17 cellular contexts compared by ENCODE assay signal in the genomic region with DNA sequence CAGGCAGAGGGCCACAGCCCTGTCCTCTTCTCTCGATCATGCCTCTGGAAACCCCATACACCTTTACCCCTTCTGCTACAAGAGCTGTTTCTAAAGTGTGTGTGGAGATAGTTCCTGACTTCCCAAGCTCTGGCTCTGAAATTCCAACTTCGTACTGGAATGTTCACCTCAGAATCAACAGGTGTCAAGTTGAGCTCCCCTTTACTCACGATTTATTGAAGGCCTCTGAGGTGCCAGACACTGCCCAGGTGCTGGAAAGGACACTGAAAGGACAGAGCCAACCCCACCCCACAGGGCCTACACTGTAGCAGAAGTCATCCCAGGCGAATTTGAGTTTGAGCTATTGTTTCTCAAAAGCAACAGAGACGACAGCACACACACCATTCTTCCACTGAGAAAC.
DNase-seq lines count a peak whose midpoint lies in the region; ATAC-seq and TF ChIP-seq lines count a peak whose summit lies in the region.
"Had no signal": no experiment of that assay in that cellular context is flagged by ENCODE, and none has a peak within 500 bp of the region (broad histone marks: within the 10 kb centered on the region; RNA-seq: fewer than 3 reads in every experiment).

No MANE protein-coding gene starts in this region.

- CTCF ChIA-PET in CD8-positive, alpha-beta memory T cell (lab: Charles Lee) = no interaction called here

- 87 to 92% (median 92%) methylated on average over 5 of the region's 5 CpGs for WGBS in adrenal gland, 4 donors

- no peaks in the 10 kb centered on the region for H3K27me3 Mint-ChIP-seq in CD14-positive monocyte (ENCODE audit: low read depth in 3 of 3)
- H3K27me3 Mint-ChIP-seq in CD8-positive, alpha-beta memory T cell = no peaks in the 10 kb centered on the region
- H3K27me3 Mint-ChIP-seq in activated naive CD8-positive, alpha-beta T cell treated with anti-CD3 and anti-CD28 coated beads for 36 hours = no peaks in the 10 kb centered on the region
- no peaks in the 10 kb centered on the region for H3K27me3 Mint-ChIP-seq in natural killer cell (ENCODE audit: low read depth in 2 of 2)

- no peaks in the 10 kb centered on the region for H3K9me3 ChIP-seq in CD8-positive, alpha-beta memory T cell (ENCODE audit: low read length)
- H3K9me3 ChIP-seq in adrenal gland (replicated peaks in 1 of 3) = no peaks in the 10 kb centered on the region
- H3K9me3 ChIP-seq: gastroesophageal sphincter, left ventricle myocardium inferior had no signal

- no peak for ATAC-seq in natural killer cell
- ATAC-seq: esophagus mucosa, gastroesophageal sphincter had no signal

- DNase-seq in CD14-positive monocyte (ENCODE audit: low spot score) (no peak), natural killer cell (no peak), adrenal gland (no peak)
- DNase-seq in CD8-positive, alpha-beta memory T cell = no peak
- no peak for DNase-seq in activated naive CD8-positive, alpha-beta T cell treated with anti-CD3 and anti-CD28 coated beads for 36 hours
- DNase-seq in stimulated activated CD4-positive, alpha-beta T cell treated with anti-CD3 and anti-CD28 coated beads, Interleukin-4, amount 100 ng/mL, for 24 hours = no peak
- DNase-seq in activated effector memory CD4-positive, alpha-beta T cell treated with Interleukin-2 at 50 U/mL for 16 hours = no peak
- DNase-seq in stimulated activated CD4-positive, alpha-beta T cell treated with anti-CD3 and anti-CD28 coated beads, Interleukin-4, amount 100 ng/mL, for 1 hour = no peak
- DNase-seq: dorsolateral prefrontal cortex; left ventricle myocardium inferior; NCI-H510A treated with DMSO at 0.1 percent for 48 hours; stimulated activated CD4-positive, alpha-beta T cell treated with anti-CD3 and anti-CD28 coated beads, Interleukin-1b, Interleukin-23, amount 100 ng/mL, for 48 hours; SW 1271 had no signal

- H3K4me1 ChIP-seq in CD8-positive, alpha-beta memory T cell (ENCODE audit: insufficient read depth, low read length) = peaks cover 53% of the 10 kb centered on the region
- H3K4me1 ChIP-seq in adrenal gland (replicated peaks in 1 of 2) = peaks cover 9 to 16% of the 10 kb centered on the region in 2 donors

- H3K36me3 Mint-ChIP-seq in CD14-positive monocyte = peaks cover 48 to 63% of the 10 kb centered on the region in 2 donors
- peaks cover 0 to 76% (median 16%) of the 10 kb centered on the region in 3 donors for H3K36me3 Mint-ChIP-seq in CD8-positive, alpha-beta memory T cell
- peaks cover 49% of the 10 kb centered on the region for H3K36me3 Mint-ChIP-seq in activated naive CD8-positive, alpha-beta T cell treated with anti-CD3 and anti-CD28 coated beads for 36 hours
- H3K36me3 Mint-ChIP-seq in natural killer cell = peaks cover 9% of the 10 kb centered on the region

- H3K36me3 ChIP-seq in CD8-positive, alpha-beta memory T cell (ENCODE audit: insufficient read depth, low read length) = peaks cover 13% of the 10 kb centered on the region
- H3K36me3 ChIP-seq in adrenal gland (replicated peaks in 1 of 2) = no peaks in the 10 kb centered on the region
- H3K36me3 ChIP-seq: gastroesophageal sphincter, left ventricle myocardium inferior had no signal

- POLR2A ChIA-PET in CD8-positive, alpha-beta memory T cell (lab: Charles Lee) = interaction anchor here (0.6 kb wide), 1 partner anchor 19 kb away, joined by 3 read pairs; no protein-coding TSS in a partner anchor

- peak overlapping the region in 6 of 7 donors; percentile 1 to 78 (median 58) for H3K27ac Mint-ChIP-seq in CD14-positive monocyte
- H3K27ac Mint-ChIP-seq in CD8-positive, alpha-beta memory T cell = peak overlapping the region; percentile 77 to 97 (median 90)
- H3K27ac Mint-ChIP-seq in activated naive CD8-positive, alpha-beta T cell treated with anti-CD3 and anti-CD28 coated beads for 36 hours = peak overlapping the region; percentile 79
- peak overlapping the region; percentile 83 to 88 for H3K27ac Mint-ChIP-seq in natural killer cell

- no peak overlapping the region for H3K4me3 Mint-ChIP-seq in CD14-positive monocyte
- H3K4me3 Mint-ChIP-seq in CD8-positive, alpha-beta memory T cell = peak overlapping the region in 2 of 7 donors; percentile 13 to 25
- peak overlapping the region; percentile 39 for H3K4me3 Mint-ChIP-seq in activated naive CD8-positive, alpha-beta T cell treated with anti-CD3 and anti-CD28 coated beads for 36 hours
- H3K4me3 Mint-ChIP-seq in natural killer cell = no peak overlapping the region

- no peak overlapping the region for H3K4me3 ChIP-seq in CD8-positive, alpha-beta memory T cell (ENCODE audit: low read length)
- no peak overlapping the region for H3K4me3 ChIP-seq in adrenal gland
- H3K4me3 ChIP-seq: gastroesophageal sphincter, left ventricle myocardium inferior had no signal

- H3K4me1 Mint-ChIP-seq in CD14-positive monocyte = peaks cover 45% of the 10 kb centered on the region
- peaks cover 67 to 93% (median 91%) of the 10 kb centered on the region in 3 donors for H3K4me1 Mint-ChIP-seq in CD8-positive, alpha-beta memory T cell
- H3K4me1 Mint-ChIP-seq in activated naive CD8-positive, alpha-beta T cell treated with anti-CD3 and anti-CD28 coated beads for 36 hours = peaks cover 68% of the 10 kb centered on the region
- peaks cover 77 to 89% of the 10 kb centered on the region in 2 donors for H3K4me1 Mint-ChIP-seq in natural killer cell

- no peak for TF ChIP-seq POLR2A in adrenal gland (IDR thresholded peaks at IDR 0.05)

- H3K9me3 Mint-ChIP-seq in CD14-positive monocyte (no peaks in the 10 kb centered on the region), natural killer cell (no peaks in the 10 kb centered on the region)
- no peaks in the 10 kb centered on the region for H3K9me3 Mint-ChIP-seq in CD8-positive, alpha-beta memory T cell
- H3K9me3 Mint-ChIP-seq in activated naive CD8-positive, alpha-beta T cell treated with anti-CD3 and anti-CD28 coated beads for 36 hours = no peaks in the 10 kb centered on the region

- intact Hi-C loops in CD14-positive monocyte (cut with micrococcal nuclease) (no loop called here), natural killer cell (cut with micrococcal nuclease) (no loop called here), adrenal gland (cut with DNase I) (no loop called here)

- H3K27ac ChIP-seq in CD8-positive, alpha-beta memory T cell (ENCODE audit: low read depth, low read length) = no peak overlapping the region
- no peak overlapping the region for H3K27ac ChIP-seq in adrenal gland
- H3K27ac ChIP-seq: gastroesophageal sphincter, KMS-11, left ventricle myocardium inferior, parathyroid adenoma had no signal

- no peaks in the 10 kb centered on the region for H3K27me3 ChIP-seq in CD8-positive, alpha-beta memory T cell (ENCODE audit: insufficient read depth, low read length, poor library complexity, severe bottlenecking)
- H3K27me3 ChIP-seq in adrenal gland = no peaks in the 10 kb centered on the region
- H3K27me3 ChIP-seq: dorsolateral prefrontal cortex, gastroesophageal sphincter had no signal

- no peak for TF ChIP-seq CTCF in CD14-positive monocyte (IDR thresholded peaks at IDR 0.05)
- no peak for TF ChIP-seq CTCF in natural killer cell (IDR thresholded peaks at IDR 0.05)
- TF ChIP-seq CTCF in adrenal gland (IDR thresholded peaks at IDR 0.05) = no peak
